Comparison of ENCODE assay signal across 1 cellular context in the genomic region with DNA sequence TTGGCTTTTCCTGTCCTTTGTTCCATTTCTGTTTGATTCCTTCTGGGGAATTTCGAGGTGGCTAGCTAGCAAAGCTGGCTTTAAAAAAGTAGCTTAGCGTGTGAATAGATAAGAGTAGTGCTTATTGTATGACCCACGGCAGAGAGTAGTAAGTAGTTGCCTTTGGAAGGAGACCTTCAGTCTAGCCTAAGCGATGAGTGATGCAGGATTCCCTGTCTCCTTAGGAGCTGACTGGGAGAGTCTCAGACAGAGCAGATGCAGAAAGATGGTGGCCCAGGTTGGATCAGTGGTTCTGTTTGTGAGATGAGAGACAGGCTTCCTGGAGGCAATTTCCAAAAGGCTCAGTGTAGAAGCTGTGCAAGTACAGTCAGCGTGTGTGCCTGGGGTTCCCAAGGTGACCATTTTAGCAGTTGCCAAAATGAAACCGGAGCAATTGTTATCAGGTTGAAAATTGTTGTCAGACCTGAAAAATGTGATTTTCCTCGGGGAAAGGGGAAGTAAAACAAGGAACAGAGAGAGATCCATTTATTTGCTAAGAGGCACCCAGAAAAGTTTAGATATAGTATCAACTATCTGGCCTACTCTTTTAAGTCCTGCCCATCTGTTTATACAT.
TF ChIP-seq lines count a peak whose summit lies in the region.

No MANE protein-coding gene starts in this region.

TF ChIP-seq in GM12878, 131 proteins besides CTCF, POLR2A, EP300 and RAD21 (continued from another document):
- TF ChIP-seq CHD4 (IDR thresholded peaks at IDR 0.05) (no peak), EED (IDR thresholded peaks at IDR 0.05; ENCODE audit: low read depth) (0 out of 2 replicates have a peak, but pooled peaks have one; percentile 31), STAT3 (IDR thresholded peaks at IDR 0.05; ENCODE audit: low read depth, low read length) (no peak), PAX8 (IDR thresholded peaks at IDR 0.05) (no peak), ZZZ3 (IDR thresholded peaks at IDR 0.05; ENCODE audit: control insufficient read depth, insufficient read length, low read depth) (no peak), IKZF2 (IDR thresholded peaks at IDR 0.05) (peak in 1 of 2 experiments; percentile 53; a peak in 1 of 4 replicates), SREBF1 (IDR thresholded peaks at IDR 0.05; ENCODE audit: low read length) (no peak), BRCA1 (IDR thresholded peaks at IDR 0.05; ENCODE audit: low read depth, low read length) (no peak), NBN (IDR thresholded peaks at IDR 0.05) (no peak), SUZ12 (IDR thresholded peaks at IDR 0.05; ENCODE audit: unreplicated experiment) (no peak)
- TF ChIP-seq, protein P1, sequence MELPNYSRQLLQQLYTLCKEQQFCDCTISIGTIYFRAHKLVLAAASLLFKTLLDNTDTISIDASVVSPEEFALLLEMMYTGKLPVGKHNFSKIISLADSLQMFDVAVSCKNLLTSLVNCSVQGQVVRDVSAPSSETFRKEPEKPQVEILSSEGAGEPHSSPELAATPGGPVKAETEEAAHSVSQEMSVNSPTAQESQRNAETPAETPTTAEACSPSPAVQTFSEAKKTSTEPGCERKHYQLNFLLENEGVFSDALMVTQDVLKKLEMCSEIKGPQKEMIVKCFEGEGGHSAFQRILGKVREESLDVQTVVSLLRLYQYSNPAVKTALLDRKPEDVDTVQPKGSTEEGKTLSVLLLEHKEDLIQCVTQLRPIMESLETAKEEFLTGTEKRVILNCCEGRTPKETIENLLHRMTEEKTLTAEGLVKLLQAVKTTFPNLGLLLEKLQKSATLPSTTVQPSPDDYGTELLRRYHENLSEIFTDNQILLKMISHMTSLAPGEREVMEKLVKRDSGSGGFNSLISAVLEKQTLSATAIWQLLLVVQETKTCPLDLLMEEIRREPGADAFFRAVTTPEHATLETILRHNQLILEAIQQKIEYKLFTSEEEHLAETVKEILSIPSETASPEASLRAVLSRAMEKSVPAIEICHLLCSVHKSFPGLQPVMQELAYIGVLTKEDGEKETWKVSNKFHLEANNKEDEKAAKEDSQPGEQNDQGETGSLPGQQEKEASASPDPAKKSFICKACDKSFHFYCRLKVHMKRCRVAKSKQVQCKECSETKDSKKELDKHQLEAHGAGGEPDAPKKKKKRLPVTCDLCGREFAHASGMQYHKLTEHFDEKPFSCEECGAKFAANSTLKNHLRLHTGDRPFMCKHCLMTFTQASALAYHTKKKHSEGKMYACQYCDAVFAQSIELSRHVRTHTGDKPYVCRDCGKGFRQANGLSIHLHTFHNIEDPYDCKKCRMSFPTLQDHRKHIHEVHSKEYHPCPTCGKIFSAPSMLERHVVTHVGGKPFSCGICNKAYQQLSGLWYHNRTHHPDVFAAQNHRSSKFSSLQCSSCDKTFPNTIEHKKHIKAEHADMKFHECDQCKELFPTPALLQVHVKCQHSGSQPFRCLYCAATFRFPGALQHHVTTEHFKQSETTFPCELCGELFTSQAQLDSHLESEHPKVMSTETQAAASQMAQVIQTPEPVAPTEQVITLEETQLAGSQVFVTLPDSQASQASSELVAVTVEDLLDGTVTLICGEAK (IDR thresholded peaks at IDR 0.05; ENCODE audit: borderline replicate concordance): no peak
- TF ChIP-seq, protein P2, sequence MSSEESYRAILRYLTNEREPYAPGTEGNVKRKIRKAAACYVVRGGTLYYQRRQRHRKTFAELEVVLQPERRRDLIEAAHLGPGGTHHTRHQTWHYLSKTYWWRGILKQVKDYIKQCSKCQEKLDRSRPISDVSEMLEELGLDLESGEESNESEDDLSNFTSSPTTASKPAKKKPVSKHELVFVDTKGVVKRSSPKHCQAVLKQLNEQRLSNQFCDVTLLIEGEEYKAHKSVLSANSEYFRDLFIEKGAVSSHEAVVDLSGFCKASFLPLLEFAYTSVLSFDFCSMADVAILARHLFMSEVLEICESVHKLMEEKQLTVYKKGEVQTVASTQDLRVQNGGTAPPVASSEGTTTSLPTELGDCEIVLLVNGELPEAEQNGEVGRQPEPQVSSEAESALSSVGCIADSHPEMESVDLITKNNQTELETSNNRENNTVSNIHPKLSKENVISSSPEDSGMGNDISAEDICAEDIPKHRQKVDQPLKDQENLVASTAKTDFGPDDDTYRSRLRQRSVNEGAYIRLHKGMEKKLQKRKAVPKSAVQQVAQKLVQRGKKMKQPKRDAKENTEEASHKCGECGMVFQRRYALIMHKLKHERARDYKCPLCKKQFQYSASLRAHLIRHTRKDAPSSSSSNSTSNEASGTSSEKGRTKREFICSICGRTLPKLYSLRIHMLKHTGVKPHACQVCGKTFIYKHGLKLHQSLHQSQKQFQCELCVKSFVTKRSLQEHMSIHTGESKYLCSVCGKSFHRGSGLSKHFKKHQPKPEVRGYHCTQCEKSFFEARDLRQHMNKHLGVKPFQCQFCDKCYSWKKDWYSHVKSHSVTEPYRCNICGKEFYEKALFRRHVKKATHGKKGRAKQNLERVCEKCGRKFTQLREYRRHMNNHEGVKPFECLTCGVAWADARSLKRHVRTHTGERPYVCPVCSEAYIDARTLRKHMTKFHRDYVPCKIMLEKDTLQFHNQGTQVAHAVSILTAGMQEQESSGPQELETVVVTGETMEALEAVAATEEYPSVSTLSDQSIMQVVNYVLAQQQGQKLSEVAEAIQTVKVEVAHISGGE (CRISPR knock-in tag; IDR thresholded peaks at IDR 0.05): no peak
- TF ChIP-seq, protein P3, sequence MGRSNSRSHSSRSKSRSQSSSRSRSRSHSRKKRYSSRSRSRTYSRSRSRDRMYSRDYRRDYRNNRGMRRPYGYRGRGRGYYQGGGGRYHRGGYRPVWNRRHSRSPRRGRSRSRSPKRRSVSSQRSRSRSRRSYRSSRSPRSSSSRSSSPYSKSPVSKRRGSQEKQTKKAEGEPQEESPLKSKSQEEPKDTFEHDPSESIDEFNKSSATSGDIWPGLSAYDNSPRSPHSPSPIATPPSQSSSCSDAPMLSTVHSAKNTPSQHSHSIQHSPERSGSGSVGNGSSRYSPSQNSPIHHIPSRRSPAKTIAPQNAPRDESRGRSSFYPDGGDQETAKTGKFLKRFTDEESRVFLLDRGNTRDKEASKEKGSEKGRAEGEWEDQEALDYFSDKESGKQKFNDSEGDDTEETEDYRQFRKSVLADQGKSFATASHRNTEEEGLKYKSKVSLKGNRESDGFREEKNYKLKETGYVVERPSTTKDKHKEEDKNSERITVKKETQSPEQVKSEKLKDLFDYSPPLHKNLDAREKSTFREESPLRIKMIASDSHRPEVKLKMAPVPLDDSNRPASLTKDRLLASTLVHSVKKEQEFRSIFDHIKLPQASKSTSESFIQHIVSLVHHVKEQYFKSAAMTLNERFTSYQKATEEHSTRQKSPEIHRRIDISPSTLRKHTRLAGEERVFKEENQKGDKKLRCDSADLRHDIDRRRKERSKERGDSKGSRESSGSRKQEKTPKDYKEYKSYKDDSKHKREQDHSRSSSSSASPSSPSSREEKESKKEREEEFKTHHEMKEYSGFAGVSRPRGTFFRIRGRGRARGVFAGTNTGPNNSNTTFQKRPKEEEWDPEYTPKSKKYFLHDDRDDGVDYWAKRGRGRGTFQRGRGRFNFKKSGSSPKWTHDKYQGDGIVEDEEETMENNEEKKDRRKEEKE (IDR thresholded peaks at IDR 0.05): no peak
